In genomic region chr6:61711849-61712248, GRCh38 we compare ENCODE assay signal across 23 cellular contexts.
A peak's percentile ranks its signal among the peaks of the same experiment; 100 is the strongest.
DNase-seq lines count a peak whose midpoint lies in the region; ATAC-seq and TF ChIP-seq lines count a peak whose summit lies in the region.
"Had no signal": no experiment of that assay in that cellular context is flagged by ENCODE, and none has a peak within 500 bp of the region (broad histone marks: within the 10 kb centered on the region; RNA-seq: fewer than 3 reads in every experiment).

No MANE protein-coding gene starts in this region.

- peak; percentile 40; the same call in 1 of the 2 replicates for TF ChIP-seq CTCF in LNCaP clone FGC (IDR thresholded peaks at IDR 0.05; ENCODE audit: control insufficient read depth, extremely low read depth, insufficient read depth)

- DNase-seq in H7: peak; percentile 8
- DNase-seq in LNCaP clone FGC (ENCODE audit: low read depth): peak; percentile 40
- DNase-seq in SJCRH30: peak; percentile 1 to 4
- DNase-seq in islet precursor cell: peak; percentile 64
- no peak for DNase-seq in stimulated activated CD8-positive, alpha-beta memory T cell treated with anti-CD3 and anti-CD28 coated beads, Interleukin-4, amount 100 ng/mL, for 48 hours
- DNase-seq: activated CD4-positive, CD25-positive, alpha-beta regulatory T cell treated with anti-CD3 and anti-CD28 coated beads, Interleukin-2, amount 50 U/mL, for 72 hours; activated CD8-positive, alpha-beta T cell treated with anti-CD3 and anti-CD28 coated beads, Interleukin-2, amount 10 ng/mL, durations not matched to agents 7 days and 5 days; activated naive CD4-positive, alpha-beta T cell; activated T-cell treated with anti-CD3 and anti-CD28 coated beads, Interleukin-2, amount 50 U/mL, for 1 hour; cortex of kidney; EL; kidney; naive B cell; NCI-H1092 treated with DMSO at 0.1 percent for 48 hours; NCI-H2107; NCI-H774; pancreas; right lobe of liver; T1000 had no signal

- no peak overlapping the region for H3K27ac ChIP-seq in SJCRH30
- H3K27ac ChIP-seq: pancreas, right lobe of liver had no signal

- H3K9me3 ChIP-seq in SJCRH30 (replicated peaks): no peaks in the 10 kb centered on the region
- H3K9me3 ChIP-seq: pancreas, right lobe of liver had no signal

- no peaks in the 10 kb centered on the region for H3K27me3 ChIP-seq in H7 (ENCODE audit: control insufficient read depth, insufficient read depth, low read length)
- H3K27me3 ChIP-seq in SJCRH30: no peaks in the 10 kb centered on the region
- H3K27me3 ChIP-seq: pancreas, right lobe of liver had no signal

- ATAC-seq in GM19328 (IDR thresholded peaks at IDR 0.05; ENCODE audit: unreplicated experiment) (no peak), HG03378 (IDR thresholded peaks at IDR 0.05; ENCODE audit: unreplicated experiment) (no peak), GM21576 (IDR thresholded peaks at IDR 0.05; ENCODE audit: unreplicated experiment) (no peak)
- ATAC-seq: activated CD8-positive, alpha-beta T cell treated with anti-CD3 and anti-CD28 coated beads, Interleukin-2, amount 10 ng/mL, durations not matched to agents 7 days and 5 days; K562; pancreas; right lobe of liver had no signal

- H3K36me3 ChIP-seq in H7 (replicated peaks; ENCODE audit: control insufficient read depth, insufficient read depth, low read length) (no peaks in the 10 kb centered on the region), SJCRH30 (no peaks in the 10 kb centered on the region; the same call in 1 of the 2 replicates)
- H3K36me3 ChIP-seq: pancreas, right lobe of liver had no signal

- no peak overlapping the region for H3K4me3 ChIP-seq in H7 (ENCODE audit: insufficient read depth, low read depth, low read length)
- H3K4me3 ChIP-seq in LNCaP clone FGC (ENCODE audit: low read depth, low read length): no peak overlapping the region
- H3K4me3 ChIP-seq in SJCRH30: no peak overlapping the region
- H3K4me3 ChIP-seq: K562, pancreas, right lobe of liver had no signal

- no peaks in the 10 kb centered on the region for H3K4me1 ChIP-seq in SJCRH30
- H3K4me1 ChIP-seq: pancreas, right lobe of liver had no signal
